Comparison of ENCODE assay signal across 9 cellular contexts in genomic region chr18:9403795-9404564, GRCh38.
A peak's percentile ranks its signal among the peaks of the same experiment; 100 is the strongest.
DNase-seq lines count a peak whose midpoint lies in the region; ATAC-seq and TF ChIP-seq lines count a peak whose summit lies in the region.
"Had no signal": no experiment of that assay in that cellular context is flagged by ENCODE, and none has a peak within 500 bp of the region (broad histone marks: within the 10 kb centered on the region; RNA-seq: fewer than 3 reads in every experiment).

No MANE protein-coding gene starts in this region.

- no peaks in the 10 kb centered on the region for H4K20me1 ChIP-seq in PC-3 (ENCODE audit: low read length)

- no peaks in the 10 kb centered on the region for H3K27me3 Mint-ChIP-seq in activated naive CD4-positive, alpha-beta T cell treated with anti-CD3 and anti-CD28 coated beads for 36 hours (ENCODE audit: low read depth)

- BruUV-seq in PC-3 (replicated peaks; lab: Mats Ljungman, UMichigan), result no TSS peak

- H3K9me2 ChIP-seq in PC-3 (replicated peaks; ENCODE audit: low read length), result no peaks in the 10 kb centered on the region

- no peaks in the 10 kb centered on the region for H3K79me2 ChIP-seq in PC-3 (ENCODE audit: low read length)

- ATAC-seq in PC-3, result 0 out of 2 replicates have a peak, but pooled peaks have one; percentile 13
- ATAC-seq in foreskin keratinocyte, result no peak
- no peak for ATAC-seq in thoracic aorta (ENCODE audit: insufficient number of reproducible peaks, low FRiP score, low read depth)
- ATAC-seq in HG03442 (IDR thresholded peaks at IDR 0.05; ENCODE audit: unreplicated experiment), result no peak
- no peak for ATAC-seq in GM18517 (IDR thresholded peaks at IDR 0.05; ENCODE audit: unreplicated experiment)

- H3K36me3 Mint-ChIP-seq in activated naive CD4-positive, alpha-beta T cell treated with anti-CD3 and anti-CD28 coated beads for 36 hours (ENCODE audit: low read depth), result no peaks in the 10 kb centered on the region

- POLR2A ChIA-PET in PC-3 (lab: Charles Lee; ENCODE audit: unreplicated experiment), result interaction anchor here (1.1 kb wide), 1 partner anchor 155 kb away, joined by 6 read pairs; no protein-coding TSS in a partner anchor

- H3K9me3 ChIP-seq in PC-3 (ENCODE audit: low read length) (no peaks in the 10 kb centered on the region), thoracic aorta (no peaks in the 10 kb centered on the region)

- intact Hi-C loops in activated naive CD4-positive, alpha-beta T cell treated with anti-CD3 and anti-CD28 coated beads for 36 hours (cut with micrococcal nuclease), result loop anchor here (1.0 to 10.0 kb wide), 6 partner anchors 69 to 509 kb away; partner anchors contain the start of genes RALBP1 and TWSG1
- intact Hi-C loops in PC-3 (cut with micrococcal nuclease), result no loop called here

- no peak overlapping the region for H3K4me2 ChIP-seq in PC-3 (ENCODE audit: low read length)

- no peak overlapping the region for H3K4me3 ChIP-seq in PC-3 (ENCODE audit: low read length)
- peak overlapping the region; percentile 31 for H3K4me3 ChIP-seq in thoracic aorta

- peak; percentile 21 for DNase-seq in activated naive CD4-positive, alpha-beta T cell treated with anti-CD3 and anti-CD28 coated beads for 36 hours
- no peak for DNase-seq in activated naive CD4-positive, alpha-beta T cell treated with anti-CD3 and anti-CD28 coated beads, Interleukin-2, amount 50 U/mL, for 16 hours
- DNase-seq in PC-3, result no peak
- DNase-seq in foreskin keratinocyte, result no peak
- no peak for DNase-seq in thoracic aorta (ENCODE audit: low spot score)
- DNase-seq in NCI-H226, result no peak

- CTCF ChIA-PET in activated naive CD4-positive, alpha-beta T cell treated with anti-CD3 and anti-CD28 coated beads for 36 hours (lab: Charles Lee), result interaction anchor here (0.7 to 1.1 kb wide), 6 partner anchors 67 to 396 kb away, joined by 3 to 4 read pairs (median 3); no protein-coding TSS in a partner anchor
- CTCF ChIA-PET in PC-3 (lab: Charles Lee), result no interaction called here

- H3K27ac ChIP-seq in PC-3 (ENCODE audit: low read length) (no peak overlapping the region), foreskin keratinocyte (no peak overlapping the region), thoracic aorta (no peak overlapping the region)
- H3K27ac ChIP-seq: C4-2B had no signal

- H3K27ac Mint-ChIP-seq in activated naive CD4-positive, alpha-beta T cell treated with anti-CD3 and anti-CD28 coated beads for 36 hours, result peak overlapping the region; percentile 57

- H3K4me1 Mint-ChIP-seq in activated naive CD4-positive, alpha-beta T cell treated with anti-CD3 and anti-CD28 coated beads for 36 hours (ENCODE audit: low read depth), result peaks cover 10% of the 10 kb centered on the region

- H3K27me3 ChIP-seq in PC-3 (ENCODE audit: low read length) (no peaks in the 10 kb centered on the region), foreskin keratinocyte (no peaks in the 10 kb centered on the region), thoracic aorta (replicated peaks; ENCODE audit: insufficient read depth) (no peaks in the 10 kb centered on the region)

- H3K4me3 Mint-ChIP-seq in activated naive CD4-positive, alpha-beta T cell treated with anti-CD3 and anti-CD28 coated beads for 36 hours, result peak overlapping the region; percentile 70

- no peak for TF ChIP-seq CTCF in PC-3 (conservative IDR thresholded peaks at IDR 0.05; ENCODE audit: low read depth, low read length)
- TF ChIP-seq CTCF in foreskin keratinocyte (conservative IDR thresholded peaks at IDR 0.05), result peak; percentile 22
- no peak for TF ChIP-seq CTCF in thoracic aorta (IDR thresholded peaks at IDR 0.05)

- no peak overlapping the region for H2AFZ ChIP-seq in PC-3 (ENCODE audit: low read length)

- H3K4me1 ChIP-seq in PC-3 (ENCODE audit: insufficient read depth, low read length) (no peaks in the 10 kb centered on the region), foreskin keratinocyte (peaks cover 6% of the 10 kb centered on the region), thoracic aorta (ENCODE audit: control insufficient read depth in 1 of 2, low read depth in 2 of 2) (no peaks in the 10 kb centered on the region)

- H3F3A ChIP-seq in PC-3 (ENCODE audit: low read length, unreplicated experiment), result no peaks in the 10 kb centered on the region

- H3K36me3 ChIP-seq in PC-3 (ENCODE audit: low read depth, low read length), result no peaks in the 10 kb centered on the region
- peaks cover 4% of the 10 kb centered on the region for H3K36me3 ChIP-seq in thoracic aorta

- no peak overlapping the region for H3K9ac ChIP-seq in PC-3 (ENCODE audit: low read length)

- no peaks in the 10 kb centered on the region for H3K9me3 Mint-ChIP-seq in activated naive CD4-positive, alpha-beta T cell treated with anti-CD3 and anti-CD28 coated beads for 36 hours
